ENCODE assay signal across 29 cellular contexts in the genomic region with DNA sequence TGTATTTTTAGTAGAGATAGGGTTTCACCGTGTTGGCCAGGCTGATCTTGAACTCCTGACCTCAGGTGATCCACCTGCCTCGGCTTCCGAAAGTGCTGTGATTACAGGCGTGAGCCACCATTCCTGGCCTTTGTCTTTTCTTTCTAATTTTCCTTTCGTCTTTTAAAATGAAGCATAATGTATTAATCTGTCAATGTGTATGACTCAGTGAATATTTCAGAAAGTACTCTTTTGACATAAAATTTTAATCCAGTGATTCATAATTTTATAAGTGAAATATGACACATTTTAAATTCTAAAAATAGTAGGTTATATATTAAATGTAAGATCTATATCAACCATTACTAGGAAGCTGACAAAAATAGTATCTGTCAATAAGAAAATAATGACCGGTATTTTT.
"Had no signal": no experiment of that assay in that cellular context is flagged by ENCODE, and none has a peak within 500 bp of the region (broad histone marks: within the 10 kb centered on the region; RNA-seq: fewer than 3 reads in every experiment).

No MANE protein-coding gene starts in this region.

- FAIRE-seq: colon, endometrium, endothelial cell of umbilical vein had no signal

- H3K4me1 ChIP-seq: colonic mucosa, esophagus muscularis mucosa, esophagus squamous epithelium, foreskin keratinocyte, gastrocnemius medialis, gastroesophageal sphincter, heart left ventricle, heart right ventricle had no signal

- H3K4me3 Mint-ChIP-seq: dendritic cell treated with granulocyte-macrophage colony-stimulating factor and Interleukin-4, amounts not matched to agents 40 ng/mL and 50 ng/mL, for 4 days; effector memory CD8-positive, alpha-beta T cell; endodermal cell had no signal

- H3K79me2 ChIP-seq: hepatocyte had no signal

- H3K4me3 ChIP-seq: colonic mucosa, coronary artery, dorsolateral prefrontal cortex, esophagus muscularis mucosa, esophagus squamous epithelium, gastrocnemius medialis, gastroesophageal sphincter, heart left ventricle, heart right ventricle, hepatocyte had no signal

- H3K27ac ChIP-seq: colonic mucosa, coronary artery, dorsolateral prefrontal cortex, epithelial cell of prostate, esophagus muscularis mucosa, esophagus squamous epithelium, foreskin keratinocyte, gastrocnemius medialis, gastroesophageal sphincter, heart left ventricle, heart right ventricle, hepatocyte had no signal

- H3K36me3 ChIP-seq: colonic mucosa, esophagus muscularis mucosa, esophagus squamous epithelium, gastrocnemius medialis, gastroesophageal sphincter, heart left ventricle, heart right ventricle had no signal

- H3K4me2 ChIP-seq: hepatocyte had no signal

- H3K27me3 ChIP-seq: colonic mucosa, dorsolateral prefrontal cortex, esophagus muscularis mucosa, esophagus squamous epithelium, foreskin keratinocyte, gastrocnemius medialis, gastroesophageal sphincter, heart left ventricle, heart right ventricle, hepatocyte had no signal

- H3K27me3 Mint-ChIP-seq: dendritic cell treated with granulocyte-macrophage colony-stimulating factor and Interleukin-4, amounts not matched to agents 40 ng/mL and 50 ng/mL, for 4 days; effector memory CD8-positive, alpha-beta T cell had no signal

- H2AFZ ChIP-seq: hepatocyte had no signal

- H3K9me3 ChIP-seq: colonic mucosa, esophagus muscularis mucosa, gastrocnemius medialis, gastroesophageal sphincter had no signal

- ATAC-seq: effector memory CD8-positive, alpha-beta T cell; esophagus mucosa; foreskin keratinocyte; gastrocnemius medialis; gastroesophageal sphincter; heart left ventricle; heart right ventricle had no signal

- DNase-seq: colonic mucosa; cortex of kidney; dermis blood vessel endothelial cell; dorsolateral prefrontal cortex; effector CD4-positive, alpha-beta T cell; effector CD8-positive, alpha-beta T cell; effector memory CD4-positive, alpha-beta T cell; effector memory CD8-positive, alpha-beta T cell; endodermal cell; erythroblast; esophagus squamous epithelium; foreskin fibroblast; foreskin keratinocyte; foreskin melanocyte; gastrocnemius medialis; glutamatergic neuron; head of caudate nucleus; heart left ventricle; heart right ventricle had no signal

- H3K4me1 Mint-ChIP-seq: endodermal cell had no signal

- H3K27ac Mint-ChIP-seq: dendritic cell treated with granulocyte-macrophage colony-stimulating factor and Interleukin-4, amounts not matched to agents 40 ng/mL and 50 ng/mL, for 4 days; effector memory CD8-positive, alpha-beta T cell; endodermal cell had no signal
